ENCODE assay signal across 17 cellular contexts in the genomic region with DNA sequence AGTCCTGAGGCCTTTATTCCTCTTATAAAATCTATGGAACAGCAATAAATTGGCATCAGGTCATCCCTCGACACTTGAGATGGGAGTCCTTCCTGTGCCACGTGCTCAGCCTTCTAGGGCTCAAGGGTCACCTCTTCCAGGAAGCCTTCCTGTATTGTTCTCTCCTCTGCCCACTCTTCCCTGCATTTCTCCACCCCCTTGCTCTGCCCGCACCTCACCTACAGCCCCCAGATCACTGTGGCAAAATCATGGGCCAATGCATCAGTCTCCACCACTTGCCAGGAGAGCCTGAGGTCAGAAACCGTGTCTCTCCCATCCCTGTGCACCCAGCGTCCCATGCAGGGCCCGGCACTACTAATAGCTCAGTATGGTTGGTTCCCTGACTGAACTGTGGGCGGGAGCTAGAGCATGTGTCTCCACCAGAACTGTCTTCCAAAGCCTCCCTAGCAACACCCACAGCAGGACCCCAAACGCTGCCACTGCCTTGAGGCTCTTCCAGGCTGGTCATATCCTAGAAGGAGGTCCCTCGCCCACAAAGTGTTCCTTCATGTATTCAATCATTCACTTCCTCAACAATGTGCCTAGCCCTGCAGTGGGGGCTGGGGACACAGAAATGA. TPM values are rescaled to one million over a fixed set of nuclear protein-coding genes. Genes with fewer than 3 reads are reported as not detected.
A peak's percentile ranks its signal among the peaks of the same experiment; 100 is the strongest.
DNase-seq lines count a peak whose midpoint lies in the region; ATAC-seq, FAIRE-seq and TF ChIP-seq lines count a peak whose summit lies in the region.
"Had no signal": no experiment of that assay in that cellular context is flagged by ENCODE, and none has a peak within 500 bp of the region (broad histone marks: within the 10 kb centered on the region; RNA-seq: fewer than 3 reads in every experiment).

No MANE protein-coding gene starts in this region.

- H3K4me3 ChIP-seq in adipocyte (ENCODE audit: low read length) (peak overlapping the region; percentile 22), mesodermal cell (ENCODE audit: extremely low read depth, insufficient read depth, low read length, poor library complexity, severe bottlenecking) (no peak overlapping the region), upper lobe of right lung (no peak overlapping the region)

- CTCF ChIA-PET in activated naive CD4-positive, alpha-beta T cell treated with anti-CD3 and anti-CD28 coated beads, Interleukin-2, amount 10 ng/mL, durations not matched to agents 7 days and 5 days (lab: Charles Lee) = interaction anchor here (1.0 to 1.1 kb wide), 2 partner anchors 40 to 201 kb away, joined by 3 read pairs; no protein-coding TSS in a partner anchor

- H3K4me1 Mint-ChIP-seq in activated naive CD4-positive, alpha-beta T cell treated with anti-CD3 and anti-CD28 coated beads, Interleukin-2, amount 10 ng/mL, durations not matched to agents 7 days and 5 days = no peaks in the 10 kb centered on the region
- H3K4me1 Mint-ChIP-seq in activated T-helper 2 cell treated with anti-CD3 and anti-CD28 coated beads, Interferon-gamma antibody, Interleukin-2, Interleukin-4, amounts not matched to agents 10 μg/mL and 5 μg/mL and 100 μg/mL, durations not matched to agents 14 hours and 24 hours and 36 hours (ENCODE audit: low read depth) = no peaks in the 10 kb centered on the region

- DNase-seq in activated naive CD4-positive, alpha-beta T cell treated with anti-CD3 and anti-CD28 coated beads, Interleukin-2, amount 10 ng/mL, durations not matched to agents 7 days and 5 days = no peak
- no peak for DNase-seq in activated naive CD4-positive, alpha-beta T cell treated with anti-CD3 and anti-CD28 coated beads, Interleukin-2, amount 50 U/mL, for 72 hours (ENCODE audit: low spot score in 2 of 2)
- no peak for DNase-seq in adipocyte (ENCODE audit: low read depth)
- DNase-seq in upper lobe of right lung = peak; percentile 40
- no peak for DNase-seq in activated T-helper 2 cell treated with anti-CD3 and anti-CD28 coated beads, Interferon-gamma antibody, Interleukin-2, Interleukin-4, amounts not matched to agents 10 μg/mL and 5 μg/mL and 100 μg/mL, durations not matched to agents 14 hours and 24 hours and 36 hours (ENCODE audit: low spot score)
- DNase-seq in GM12892 (ENCODE audit: insufficient read length) = no peak
- DNase-seq: activated CD8-positive, alpha-beta T cell treated with anti-CD3 and anti-CD28 coated beads, Interleukin-2, amount 10 ng/mL, durations not matched to agents 7 days and 5 days; activated naive CD4-positive, alpha-beta T cell treated with Interleukin-2 at 50 U/mL for 16 hours; cortex of kidney; KBM-7; NCI-H2081 treated with DMSO at 0.1 percent for 48 hours had no signal

- no peaks in the 10 kb centered on the region for H3K36me3 Mint-ChIP-seq in activated naive CD4-positive, alpha-beta T cell treated with anti-CD3 and anti-CD28 coated beads, Interleukin-2, amount 10 ng/mL, durations not matched to agents 7 days and 5 days
- no peaks in the 10 kb centered on the region for H3K36me3 Mint-ChIP-seq in activated naive CD4-positive, alpha-beta T cell treated with anti-CD3 and anti-CD28 coated beads, Interleukin-2, amount 50 U/mL, for 72 hours
- no peaks in the 10 kb centered on the region for H3K36me3 Mint-ChIP-seq in activated T-helper 2 cell treated with anti-CD3 and anti-CD28 coated beads, Interferon-gamma antibody, Interleukin-2, Interleukin-4, amounts not matched to agents 10 μg/mL and 5 μg/mL and 100 μg/mL, durations not matched to agents 14 hours and 24 hours and 36 hours (ENCODE audit: low read depth)

- no peak overlapping the region for H3K4me3 Mint-ChIP-seq in activated naive CD4-positive, alpha-beta T cell treated with anti-CD3 and anti-CD28 coated beads, Interleukin-2, amount 10 ng/mL, durations not matched to agents 7 days and 5 days
- no peak overlapping the region for H3K4me3 Mint-ChIP-seq in activated T-helper 2 cell treated with anti-CD3 and anti-CD28 coated beads, Interferon-gamma antibody, Interleukin-2, Interleukin-4, amounts not matched to agents 10 μg/mL and 5 μg/mL and 100 μg/mL, durations not matched to agents 14 hours and 24 hours and 36 hours (ENCODE audit: low read depth)
- H3K4me3 Mint-ChIP-seq: activated CD8-positive, alpha-beta T cell treated with anti-CD3 and anti-CD28 coated beads, Interleukin-2, amount 10 ng/mL, durations not matched to agents 7 days and 5 days; T-helper 1 cell treated with Interleukin-12 subunit alpha and Interleukin-12 subunit beta and Interleukin-4 antibody, amounts not matched to agents 30 μg/mL and 1 μg/mL, for 36 hours had no signal

- H3K27ac ChIP-seq in mesodermal cell (ENCODE audit: low read depth, low read length, severe bottlenecking) (peak overlapping the region; percentile 74), upper lobe of right lung (no peak overlapping the region)
- H3K27ac ChIP-seq: parathyroid adenoma had no signal

- 81 to 84% methylated on average over 8 to 9 of the region's 9 CpGs for WGBS in mesodermal cell (ENCODE audit: insufficient coverage in 2 of 2), 2 experiments

- no peaks in the 10 kb centered on the region for H3K36me3 ChIP-seq in adipocyte (ENCODE audit: control insufficient read depth, insufficient read depth, low read length, severe bottlenecking)
- no peaks in the 10 kb centered on the region for H3K36me3 ChIP-seq in mesodermal cell (ENCODE audit: control insufficient read depth, insufficient read depth, low read length)
- H3K36me3 ChIP-seq in upper lobe of right lung = no peaks in the 10 kb centered on the region

- H3K27me3 Mint-ChIP-seq in activated naive CD4-positive, alpha-beta T cell treated with anti-CD3 and anti-CD28 coated beads, Interleukin-2, amount 10 ng/mL, durations not matched to agents 7 days and 5 days = peaks cover 23% of the 10 kb centered on the region
- H3K27me3 Mint-ChIP-seq in activated T-helper 2 cell treated with anti-CD3 and anti-CD28 coated beads, Interferon-gamma antibody, Interleukin-2, Interleukin-4, amounts not matched to agents 10 μg/mL and 5 μg/mL and 100 μg/mL, durations not matched to agents 14 hours and 24 hours and 36 hours (ENCODE audit: low read depth) = peaks cover 21% of the 10 kb centered on the region

- no peak for FAIRE-seq in GM12892 (lab: Jason Lieb, UNC)
- FAIRE-seq: A204.1, GM12891 had no signal

- TF ChIP-seq POLR2A in GM12892 (IDR thresholded peaks at IDR 0.05; ENCODE audit: low read depth, low read length) = no peak

- H3K9me3 ChIP-seq in adipocyte (ENCODE audit: control insufficient read depth, low read length) (peaks cover 2% of the 10 kb centered on the region), mesodermal cell (ENCODE audit: control insufficient read depth, low read length) (peaks cover 12% of the 10 kb centered on the region), upper lobe of right lung (no peaks in the 10 kb centered on the region)

- no peak for ATAC-seq in activated naive CD4-positive, alpha-beta T cell treated with anti-CD3 and anti-CD28 coated beads, Interleukin-2, amount 50 U/mL, for 72 hours
- ATAC-seq in upper lobe of right lung (no peak), HG02870 (IDR thresholded peaks at IDR 0.05; ENCODE audit: unreplicated experiment) (no peak)
- ATAC-seq: activated CD8-positive, alpha-beta T cell treated with anti-CD3 and anti-CD28 coated beads, Interleukin-2, amount 10 ng/mL, durations not matched to agents 7 days and 5 days had no signal

- H3K4me1 ChIP-seq in adipocyte (ENCODE audit: control insufficient read depth, insufficient read depth, low read length) (peaks cover 18% of the 10 kb centered on the region), mesodermal cell (ENCODE audit: control insufficient read depth, insufficient read depth, low read length, poor library complexity, severe bottlenecking) (peaks cover 13% of the 10 kb centered on the region), upper lobe of right lung (no peaks in the 10 kb centered on the region)
- H3K4me1 ChIP-seq: parathyroid adenoma had no signal

- no peaks in the 10 kb centered on the region for H3K27me3 ChIP-seq in adipocyte (replicated peaks; ENCODE audit: control insufficient read depth, insufficient read depth, low read length)
- no peaks in the 10 kb centered on the region for H3K27me3 ChIP-seq in upper lobe of right lung

- intact Hi-C loops in upper lobe of right lung (cut with DNase I) = no loop called here
- intact Hi-C loops in activated T-helper 2 cell treated with anti-CD3 and anti-CD28 coated beads, Interferon-gamma antibody, Interleukin-2, Interleukin-4, amounts not matched to agents 10 μg/mL and 5 μg/mL and 100 μg/mL, durations not matched to agents 14 hours and 24 hours and 36 hours (cut with micrococcal nuclease) = no loop called here

- H3K9me3 Mint-ChIP-seq in activated naive CD4-positive, alpha-beta T cell treated with anti-CD3 and anti-CD28 coated beads, Interleukin-2, amount 10 ng/mL, durations not matched to agents 7 days and 5 days = peaks cover 2% of the 10 kb centered on the region
- H3K9me3 Mint-ChIP-seq in activated naive CD4-positive, alpha-beta T cell treated with anti-CD3 and anti-CD28 coated beads, Interleukin-2, amount 50 U/mL, for 72 hours = peaks cover 0 to 5% of the 10 kb centered on the region in 2 donors
- no peaks in the 10 kb centered on the region for H3K9me3 Mint-ChIP-seq in activated T-helper 2 cell treated with anti-CD3 and anti-CD28 coated beads, Interferon-gamma antibody, Interleukin-2, Interleukin-4, amounts not matched to agents 10 μg/mL and 5 μg/mL and 100 μg/mL, durations not matched to agents 14 hours and 24 hours and 36 hours
- H3K9me3 Mint-ChIP-seq: T-helper 1 cell treated with Interleukin-12 subunit alpha and Interleukin-12 subunit beta and Interleukin-4 antibody, amounts not matched to agents 30 μg/mL and 1 μg/mL, for 36 hours had no signal

- no peak overlapping the region for H3K9ac ChIP-seq in adipocyte (ENCODE audit: low read length)
- H3K9ac ChIP-seq: parathyroid adenoma had no signal

- peak overlapping the region; percentile 17 for H3K27ac Mint-ChIP-seq in activated naive CD4-positive, alpha-beta T cell treated with anti-CD3 and anti-CD28 coated beads, Interleukin-2, amount 10 ng/mL, durations not matched to agents 7 days and 5 days
- no peak overlapping the region for H3K27ac Mint-ChIP-seq in activated naive CD4-positive, alpha-beta T cell treated with anti-CD3 and anti-CD28 coated beads, Interleukin-2, amount 50 U/mL, for 72 hours
- no peak overlapping the region for H3K27ac Mint-ChIP-seq in activated T-helper 2 cell treated with anti-CD3 and anti-CD28 coated beads, Interferon-gamma antibody, Interleukin-2, Interleukin-4, amounts not matched to agents 10 μg/mL and 5 μg/mL and 100 μg/mL, durations not matched to agents 14 hours and 24 hours and 36 hours
- H3K27ac Mint-ChIP-seq: activated CD8-positive, alpha-beta T cell treated with anti-CD3 and anti-CD28 coated beads, Interleukin-2, amount 10 ng/mL, durations not matched to agents 7 days and 5 days; T-helper 1 cell treated with Interleukin-12 subunit alpha and Interleukin-12 subunit beta and Interleukin-4 antibody, amounts not matched to agents 30 μg/mL and 1 μg/mL, for 36 hours had no signal

- TF ChIP-seq CTCF in upper lobe of right lung (IDR thresholded peaks at IDR 0.05) = no peak

RNA-seq across cellular contexts. Expression of a gene that starts 13.5 kb away (rescaled TPM):
- total RNA-seq in activated naive CD4-positive, alpha-beta T cell treated with anti-CD3 and anti-CD28 coated beads, Interleukin-2, amount 50 U/mL, for 72 hours = 10 to 100 TPM; 12.0 to 17.6 TPM
- 46.7 TPM for polyA plus RNA-seq in mesodermal cell (2013, experiment 1 of 2)
- 41.2 TPM for polyA plus RNA-seq in mesodermal cell (2013, experiment 2 of 2)
- 382 TPM for total RNA-seq in upper lobe of right lung
- total RNA-seq in activated T-helper 2 cell treated with anti-CD3 and anti-CD28 coated beads, Interferon-gamma antibody, Interleukin-2, Interleukin-4, amounts not matched to agents 10 μg/mL and 5 μg/mL and 100 μg/mL, durations not matched to agents 14 hours and 24 hours and 36 hours = 8.9 and 9.7 TPM in 2 replicates
- 4.0 TPM for polyA plus RNA-seq in GM12892 (2012; ENCODE audit: missing spikeins)

Comparison
In these comparisons a context has a peak if more than half of its experiments do, and no peak if none do; other contexts are left out.
1. RNA of a gene that starts 13.5 kb away (total RNA-seq): 382 TPM in upper lobe of right lung (single experiment); 12.0 to 17.6 TPM in activated naive CD4-positive, alpha-beta T cell treated with anti-CD3 and anti-CD28 coated beads, Interleukin-2, amount 50 U/mL, for 72 hours and 8.9 to 9.7 TPM in activated T-helper 2 cell treated with anti-CD3 and anti-CD28 coated beads, Interferon-gamma antibody, Interleukin-2, Interleukin-4, amounts not matched to agents 10 μg/mL and 5 μg/mL and 100 μg/mL, durations not matched to agents 14 hours and 24 hours and 36 hours; every median in the first group is over 10 times any median in the second.